ENCODE assay signal across 14 cellular contexts in genomic region chr4:118898221-118898620, GRCh38. TPM values are rescaled to one million over a fixed set of nuclear protein-coding genes. Genes with fewer than 3 reads are reported as not detected.
DNase-seq lines count a peak whose midpoint lies in the region; ATAC-seq and TF ChIP-seq lines count a peak whose summit lies in the region.
"Had no signal": no experiment of that assay in that cellular context is flagged by ENCODE, and none has a peak within 500 bp of the region (broad histone marks: within the 10 kb centered on the region; RNA-seq: fewer than 3 reads in every experiment).

No MANE protein-coding gene starts in this region.

- DNase-seq in NCI-H69 (lab: John Stamatoyannopoulos, UW): peak; percentile 23
- no peak for DNase-seq in heart right ventricle
- DNase-seq in prostate gland (ENCODE audit: low spot score): no peak
- DNase-seq in tibial artery: no peak
- DNase-seq in NCI-H1092 (lab: John Stamatoyannopoulos, UW): no peak
- DNase-seq in T1000 (lab: John Stamatoyannopoulos, UW): no peak
- DNase-seq in NOMO-1 treated with dmso at 0.1 percent for 144 hours (lab: John Stamatoyannopoulos, UW; ENCODE audit: unreplicated experiment): no peak
- DNase-seq: DMS53, HCEC 1CT, NCI-H1417 treated with DMSO at 0.1 percent for 48 hours, NCI-H2029 treated with DMSO at 0.1 percent for 48 hours, NCI-H510A had no signal

- no peak for TF ChIP-seq POLR2A in prostate gland (IDR thresholded peaks at IDR 0.05)

- H3K27ac ChIP-seq in heart right ventricle (peak overlapping the region; percentile 38 to 93 (median 82)), prostate gland (peak overlapping the region; percentile 29 to 45), tibial artery (peak overlapping the region; percentile 77 to 90)
- H3K27ac ChIP-seq: A549 had no signal

- ATAC-seq in heart right ventricle: peak in 3 of 8 donors; percentile 3 to 29 (median 28)
- ATAC-seq: A549 had no signal

- intact Hi-C loops in heart right ventricle (cut with DNase I): loop anchor here in 4 of 10 donors (5.0 to 10.0 kb wide), 4 partner anchors 67 to 249 kb away; no protein-coding TSS in a partner anchor
- intact Hi-C loops in prostate gland (cut with DNase I): no loop called here
- intact Hi-C loops in tibial artery (cut with DNase I; ENCODE audit: low total_unique reads): loop anchor here (5.0 kb wide), 1 partner anchor 69 kb away; no protein-coding TSS in a partner anchor

- no peak for TF ChIP-seq CTCF in heart right ventricle (IDR thresholded peaks at IDR 0.05)
- TF ChIP-seq CTCF in prostate gland (IDR thresholded peaks at IDR 0.05): no peak
- TF ChIP-seq CTCF in tibial artery (IDR thresholded peaks at IDR 0.05): no peak

- 39 to 47% methylated on average over 2 of the region's 2 CpGs for WGBS in heart right ventricle, 2 donors
- WGBS in prostate gland: 69% methylated on average over 2 of the region's 2 CpGs

- no peaks in the 10 kb centered on the region for H3K27me3 ChIP-seq in heart right ventricle
- H3K27me3 ChIP-seq in prostate gland (replicated peaks; ENCODE audit: insufficient read depth): no peaks in the 10 kb centered on the region
- H3K27me3 ChIP-seq in tibial artery: no peaks in the 10 kb centered on the region

- H3K9me3 ChIP-seq in heart right ventricle: no peaks in the 10 kb centered on the region
- no peaks in the 10 kb centered on the region for H3K9me3 ChIP-seq in prostate gland
- H3K9me3 ChIP-seq in tibial artery: no peaks in the 10 kb centered on the region
- H3K9me3 ChIP-seq: A549 had no signal

- H3K36me3 ChIP-seq in heart right ventricle (no peaks in the 10 kb centered on the region), prostate gland (no peaks in the 10 kb centered on the region), tibial artery (no peaks in the 10 kb centered on the region)

- H3K4me3 ChIP-seq in heart right ventricle (peak overlapping the region in 2 of 10 donors; percentile 4 to 7), prostate gland (no peak overlapping the region), tibial artery (peak overlapping the region in 1 of 2 donors; percentile 10)
- H3K4me3 ChIP-seq: A549 had no signal

- H3K4me1 ChIP-seq in heart right ventricle (peaks cover 4 to 85% (median 39%) of the 10 kb centered on the region in 9 donors), prostate gland (replicated peaks) (no peaks in the 10 kb centered on the region), tibial artery (peaks cover 0 to 98% (median 15%) of the 10 kb centered on the region in 4 donors)
- H3K4me1 ChIP-seq: A549 had no signal

RNA-seq across cellular contexts. Expression of gene SYNPO2, which starts 9.6 kb away (rescaled TPM):
- total RNA-seq in heart right ventricle (100 to 1,000 TPM; 197 to 405 (median 267) TPM), prostate gland (100 to 1,000 TPM; 131 to 181 TPM)
- polyA plus RNA-seq in heart right ventricle: 10 to 100 TPM; 27.5 to 29.1 TPM
- polyA plus RNA-seq: CD14-positive monocyte had no signal
